In the genomic region with DNA sequence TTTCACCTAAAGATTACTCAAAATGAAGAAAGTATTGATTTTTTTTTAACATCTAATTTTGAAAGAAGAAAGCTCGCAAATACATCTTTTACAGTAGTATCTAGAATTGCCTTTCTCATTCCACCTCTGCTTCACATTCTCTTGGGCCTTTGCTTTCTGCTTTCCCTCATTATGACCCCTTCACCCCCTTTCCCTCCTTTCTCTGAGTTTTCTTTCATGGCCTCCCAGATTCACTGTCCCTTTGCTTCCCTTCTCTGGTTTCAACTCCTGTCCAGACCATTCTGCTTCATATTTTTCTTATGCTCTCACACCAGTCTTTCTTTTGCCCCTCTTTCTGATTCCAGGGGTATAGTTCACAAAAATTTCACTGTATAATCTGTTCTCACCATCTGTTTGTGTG, we compare ENCODE assay signal across 2 cellular contexts.
TF ChIP-seq lines count a peak whose summit lies in the region.

No MANE protein-coding gene starts in this region.

TF ChIP-seq in A549, 52 proteins besides CTCF, POLR2A, EP300 and RAD21 (continued from another document):
- TF ChIP-seq MAZ (IDR thresholded peaks at IDR 0.05; ENCODE audit: borderline replicate concordance, low read depth, low read length): no peak
- TF ChIP-seq, protein P1, sequence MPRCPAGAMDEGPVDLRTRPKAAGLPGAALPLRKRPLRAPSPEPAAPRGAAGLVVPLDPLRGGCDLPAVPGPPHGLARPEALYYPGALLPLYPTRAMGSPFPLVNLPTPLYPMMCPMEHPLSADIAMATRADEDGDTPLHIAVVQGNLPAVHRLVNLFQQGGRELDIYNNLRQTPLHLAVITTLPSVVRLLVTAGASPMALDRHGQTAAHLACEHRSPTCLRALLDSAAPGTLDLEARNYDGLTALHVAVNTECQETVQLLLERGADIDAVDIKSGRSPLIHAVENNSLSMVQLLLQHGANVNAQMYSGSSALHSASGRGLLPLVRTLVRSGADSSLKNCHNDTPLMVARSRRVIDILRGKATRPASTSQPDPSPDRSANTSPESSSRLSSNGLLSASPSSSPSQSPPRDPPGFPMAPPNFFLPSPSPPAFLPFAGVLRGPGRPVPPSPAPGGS (IDR thresholded peaks at IDR 0.05): no peak
- TF ChIP-seq SREBF2 (IDR thresholded peaks at IDR 0.05): no peak

TF ChIP-seq in HEK293, 187 proteins besides CTCF, POLR2A, EP300 and RAD21 (continued from another document):
- TF ChIP-seq, protein P2, sequence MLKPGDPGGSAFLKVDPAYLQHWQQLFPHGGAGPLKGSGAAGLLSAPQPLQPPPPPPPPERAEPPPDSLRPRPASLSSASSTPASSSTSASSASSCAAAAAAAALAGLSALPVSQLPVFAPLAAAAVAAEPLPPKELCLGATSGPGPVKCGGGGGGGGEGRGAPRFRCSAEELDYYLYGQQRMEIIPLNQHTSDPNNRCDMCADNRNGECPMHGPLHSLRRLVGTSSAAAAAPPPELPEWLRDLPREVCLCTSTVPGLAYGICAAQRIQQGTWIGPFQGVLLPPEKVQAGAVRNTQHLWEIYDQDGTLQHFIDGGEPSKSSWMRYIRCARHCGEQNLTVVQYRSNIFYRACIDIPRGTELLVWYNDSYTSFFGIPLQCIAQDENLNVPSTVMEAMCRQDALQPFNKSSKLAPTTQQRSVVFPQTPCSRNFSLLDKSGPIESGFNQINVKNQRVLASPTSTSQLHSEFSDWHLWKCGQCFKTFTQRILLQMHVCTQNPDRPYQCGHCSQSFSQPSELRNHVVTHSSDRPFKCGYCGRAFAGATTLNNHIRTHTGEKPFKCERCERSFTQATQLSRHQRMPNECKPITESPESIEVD (tag by site-specific recombination; IDR thresholded peaks at IDR 0.05): no peak
